ENCODE assay signal across 15 cellular contexts in the genomic region with DNA sequence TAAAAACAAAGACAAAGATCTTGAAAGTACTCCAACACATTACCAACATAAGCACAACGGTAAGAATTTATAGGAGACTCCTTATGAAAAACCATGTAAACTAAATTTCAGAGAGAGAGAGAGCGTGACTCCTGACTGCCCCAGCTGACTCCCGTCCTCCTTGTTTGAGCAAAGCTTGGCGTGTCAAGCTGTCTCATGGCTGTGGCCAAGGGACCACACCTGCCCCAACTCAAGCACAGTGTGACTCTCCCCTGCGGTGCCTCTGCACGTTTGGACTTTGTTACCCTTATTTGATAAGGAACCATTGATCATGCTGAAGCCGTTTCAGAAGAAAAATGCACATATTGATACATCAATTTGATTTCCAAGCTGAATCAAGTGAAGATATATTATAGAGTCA.
DNase-seq lines count a peak whose midpoint lies in the region; ATAC-seq and TF ChIP-seq lines count a peak whose summit lies in the region.
"Had no signal": no experiment of that assay in that cellular context is flagged by ENCODE, and none has a peak within 500 bp of the region (broad histone marks: within the 10 kb centered on the region; RNA-seq: fewer than 3 reads in every experiment).

No MANE protein-coding gene starts in this region.

- ATAC-seq in IMR-90 (ENCODE audit: low read depth) (no peak), GM21528 (IDR thresholded peaks at IDR 0.05; ENCODE audit: low FRiP score, unreplicated experiment) (no peak), sciatic nerve (no peak)

- H2AFZ ChIP-seq in IMR-90 (replicated peaks; ENCODE audit: low read length, poor library complexity) (no peak overlapping the region), hepatocyte (no peak overlapping the region)
- H2AFZ ChIP-seq: GM23248, PC-9 had no signal

- dilution Hi-C loops in IMR-90 (cut with HindIII; ENCODE audit: low sequenced_read_pairs, unreplicated experiment) = no loop called here

- no TSS peak for BruUV-seq in IMR-90 (replicated peaks; lab: Mats Ljungman, UMichigan)

- CTCF ChIA-PET in IMR-90 (lab: Yijun Ruan, JAX) = no interaction called here

- no peak overlapping the region for H3K4me2 ChIP-seq in IMR-90 (ENCODE audit: low read depth, low read length)
- no peak overlapping the region for H3K4me2 ChIP-seq in hepatocyte
- H3K4me2 ChIP-seq: PC-9, SK-N-SH had no signal

- H3K4me3 ChIP-seq in IMR-90 (ENCODE audit: insufficient read depth, low read depth, low read length) (no peak overlapping the region), hepatocyte (no peak overlapping the region), thyroid gland (replicated peaks in 1 of 3) (no peak overlapping the region)
- H3K4me3 ChIP-seq: GM23248, PC-9 had no signal

- H2AK9ac ChIP-seq in IMR-90 (replicated peaks; ENCODE audit: low read depth, low read length, poor library complexity) = no peak overlapping the region

- in situ Hi-C loops in IMR-90 (cut with MboI; ENCODE audit: low sequenced_read_pairs) = no loop called here

- POLR2A ChIA-PET in IMR-90 (lab: Charles Lee; ENCODE audit: unreplicated experiment) = no interaction called here

- TF ChIP-seq POLR2A in IMR-90 (IDR thresholded peaks at IDR 0.05; ENCODE audit: low read depth, low read length) (no peak), thyroid gland (IDR thresholded peaks at IDR 0.05) (peak in 1 of 2 donors; percentile 36)

- no peaks in the 10 kb centered on the region for H3K27me3 Mint-ChIP-seq in osteocyte (ENCODE audit: unreplicated experiment)

- no peak for TF ChIP-seq CTCF in IMR-90 (conservative IDR thresholded peaks at IDR 0.05; ENCODE audit: low read depth, low read length)
- TF ChIP-seq CTCF in hepatocyte (IDR thresholded peaks at IDR 0.05; ENCODE audit: poor library complexity) = no peak
- no peak for TF ChIP-seq CTCF in osteocyte (IDR thresholded peaks at IDR 0.05)
- TF ChIP-seq CTCF in thyroid gland (IDR thresholded peaks at IDR 0.05) = no peak

- H3K56ac ChIP-seq in IMR-90 (ENCODE audit: extremely low read depth, insufficient read depth, low read length) = no peak overlapping the region

- H3K23ac ChIP-seq in IMR-90 (ENCODE audit: low read depth, low read length) = peak overlapping the region; percentile 84; the same call in 1 of the 2 replicates

- peak overlapping the region; percentile 59 for H2BK5ac ChIP-seq in IMR-90 (ENCODE audit: low read depth, low read length, poor library complexity, severe bottlenecking)

- peak overlapping the region; percentile 95; the same call in 2 of the 3 replicates for H2BK15ac ChIP-seq in IMR-90 (ENCODE audit: low read depth, low read length)

- peak overlapping the region; percentile 72 for H4K5ac ChIP-seq in IMR-90 (ENCODE audit: low read depth, low read length)

- peak overlapping the region; percentile 43 for H3K27ac Mint-ChIP-seq in osteocyte (ENCODE audit: unreplicated experiment)
- H3K27ac Mint-ChIP-seq: CD8-positive, alpha-beta memory T cell had no signal

- H3K9me1 ChIP-seq in IMR-90 (ENCODE audit: insufficient read depth, low read length) = peaks cover 11% of the 10 kb centered on the region

- H4K8ac ChIP-seq in IMR-90 (ENCODE audit: low read depth in 2 of 2, low read length in 2 of 2) = peak overlapping the region; percentile 57 to 82; a peak in 3 of 4 replicates

- H3K36me3 Mint-ChIP-seq in osteocyte (ENCODE audit: unreplicated experiment) = no peaks in the 10 kb centered on the region

- no peak overlapping the region for H3K4me3 Mint-ChIP-seq in osteocyte (ENCODE audit: unreplicated experiment)
- H3K4me3 Mint-ChIP-seq: CD8-positive, alpha-beta memory T cell had no signal

- H3K4me1 Mint-ChIP-seq in osteocyte (ENCODE audit: unreplicated experiment) = peaks cover 48% of the 10 kb centered on the region

- peak overlapping the region; percentile 71 for H3K18ac ChIP-seq in IMR-90 (ENCODE audit: low read depth, low read length)

- H3K9ac ChIP-seq in IMR-90 (ENCODE audit: low read depth, low read length) = no peak overlapping the region
- H3K9ac ChIP-seq: SK-N-SH had no signal

- peaks cover 4% of the 10 kb centered on the region; the same call in 1 of the 2 replicates for H3K9me3 ChIP-seq in IMR-90 (ENCODE audit: control insufficient read depth, insufficient read depth, low read length)
- no peaks in the 10 kb centered on the region for H3K9me3 ChIP-seq in hepatocyte (ENCODE audit: low read depth)
- H3K9me3 ChIP-seq in thyroid gland = no peaks in the 10 kb centered on the region
- H3K9me3 ChIP-seq: SK-N-SH had no signal

- H3K27me3 ChIP-seq in IMR-90 (ENCODE audit: control insufficient read depth, insufficient read depth, low read length) = no peaks in the 10 kb centered on the region
- no peaks in the 10 kb centered on the region for H3K27me3 ChIP-seq in hepatocyte
- H3K27me3 ChIP-seq in thyroid gland = no peaks in the 10 kb centered on the region

- no peaks in the 10 kb centered on the region for H4K20me1 ChIP-seq in IMR-90 (ENCODE audit: insufficient read depth, low read length)
- no peaks in the 10 kb centered on the region for H4K20me1 ChIP-seq in hepatocyte (ENCODE audit: insufficient read depth, poor library complexity, severe bottlenecking)

- H3K14ac ChIP-seq in IMR-90 (replicated peaks; ENCODE audit: low read depth, low read length) = peak overlapping the region; percentile 53; the same call in 1 of the 2 replicates

- intact Hi-C loops in IMR-90 (cut with micrococcal nuclease) = no loop called here
- intact Hi-C loops in thyroid gland (cut with DNase I) = no loop called here
- intact Hi-C loops in sciatic nerve (cut with DNase I) = no loop called here

- H3K36me3 ChIP-seq in IMR-90 (ENCODE audit: control insufficient read depth, insufficient read depth, low read length) (no peaks in the 10 kb centered on the region), hepatocyte (replicated peaks; ENCODE audit: insufficient read depth, low read depth) (no peaks in the 10 kb centered on the region), thyroid gland (no peaks in the 10 kb centered on the region)

- peak overlapping the region; percentile 97 for H2AK5ac ChIP-seq in IMR-90 (ENCODE audit: low read depth, low read length)

- no peak for DNase-seq in IMR-90
- DNase-seq in hepatocyte (ENCODE audit: low spot score) = no peak
- DNase-seq in osteocyte (ENCODE audit: extremely low spot score, unreplicated experiment) = no peak
- DNase-seq in thyroid gland = peak; percentile 67 to 68
- DNase-seq in DMS 273 (lab: John Stamatoyannopoulos, UW; ENCODE audit: unreplicated experiment) = no peak
- no peak for DNase-seq in sciatic nerve (ENCODE audit: low spot score)
- DNase-seq: CD8-positive, alpha-beta memory T cell; DMS 273 treated with DMSO at 0.1 percent for 48 hours; GM23248; KBM-7; NCI-H1048; NCI-H2227 treated with DMSO at 0.1 percent for 48 hours; PC-9; SK-N-SH had no signal

- peak overlapping the region; percentile 95 for H4K91ac ChIP-seq in IMR-90 (ENCODE audit: insufficient read depth, low read depth, low read length)

- peaks cover 0 to 16% of the 10 kb centered on the region in 2 experiments; a peak in 2 of 4 replicates for H3K79me1 ChIP-seq in IMR-90 (ENCODE audit: low read depth in 1 of 2, low read length in 2 of 2)

- H3K9me2 ChIP-seq in hepatocyte (replicated peaks; ENCODE audit: insufficient read depth) = no peaks in the 10 kb centered on the region
- H3K9me2 ChIP-seq: SK-N-SH had no signal

- H3K4me1 ChIP-seq in IMR-90 (ENCODE audit: control insufficient read depth, insufficient read depth, low read length) = peaks cover 11% of the 10 kb centered on the region
- peaks cover 28% of the 10 kb centered on the region for H3K4me1 ChIP-seq in hepatocyte (ENCODE audit: insufficient read depth)
- H3K4me1 ChIP-seq in thyroid gland = peaks cover 5 to 34% of the 10 kb centered on the region in 2 donors

- H3K4ac ChIP-seq in IMR-90 (ENCODE audit: low read depth, low read length) = peak overlapping the region; percentile 87

- H3K79me2 ChIP-seq in hepatocyte = no peaks in the 10 kb centered on the region

- H3K9me3 Mint-ChIP-seq in osteocyte (ENCODE audit: unreplicated experiment) = no peaks in the 10 kb centered on the region

- H2BK20ac ChIP-seq in IMR-90 (ENCODE audit: low read depth, low read length) = peak overlapping the region; percentile 81

- H3K27ac ChIP-seq in IMR-90 (ENCODE audit: insufficient read depth, low read length) (peak overlapping the region; percentile 48), hepatocyte (peak overlapping the region; percentile 90), thyroid gland (peak overlapping the region; percentile 7 to 81 (median 26))
- H3K27ac ChIP-seq: PC-9 had no signal

- TF ChIP-seq RAD21 in IMR-90 (IDR thresholded peaks at IDR 0.05; ENCODE audit: low read length) = no peak

- H2BK120ac ChIP-seq in IMR-90 (ENCODE audit: low read depth, low read length) = peak overlapping the region; percentile 92

- WGBS in IMR-90 (ENCODE audit: extremely low coverage in 2 of 2, insufficient read length in 1 of 2), 2 experiments = 60% methylated on average over 2 of the region's 7 CpGs; no CpG with 5 or more reads in 1 of the 2 experiments
- 49% methylated on average over 7 of the region's 7 CpGs for WGBS in hepatocyte (ENCODE audit: low lambda C conversion rate, missing lambda C conversion rate)
- 44 to 46% methylated on average over 7 of the region's 7 CpGs for WGBS in thyroid gland, 2 donors

TF ChIP-seq in IMR-90, 13 proteins besides CTCF, POLR2A, EP300 and RAD21 (continues in another document):
- TF ChIP-seq RFX5 (IDR thresholded peaks at IDR 0.05; ENCODE audit: low read depth, low read length) = no peak
- TF ChIP-seq, protein P1, sequence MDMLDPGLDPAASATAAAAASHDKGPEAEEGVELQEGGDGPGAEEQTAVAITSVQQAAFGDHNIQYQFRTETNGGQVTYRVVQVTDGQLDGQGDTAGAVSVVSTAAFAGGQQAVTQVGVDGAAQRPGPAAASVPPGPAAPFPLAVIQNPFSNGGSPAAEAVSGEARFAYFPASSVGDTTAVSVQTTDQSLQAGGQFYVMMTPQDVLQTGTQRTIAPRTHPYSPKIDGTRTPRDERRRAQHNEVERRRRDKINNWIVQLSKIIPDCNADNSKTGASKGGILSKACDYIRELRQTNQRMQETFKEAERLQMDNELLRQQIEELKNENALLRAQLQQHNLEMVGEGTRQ (IDR thresholded peaks at IDR 0.05; ENCODE audit: low read depth, low read length) = no peak
- no peak for TF ChIP-seq CEBPB (IDR thresholded peaks at IDR 0.05; ENCODE audit: low read depth, low read length)
- TF ChIP-seq NFE2L2 (IDR thresholded peaks at IDR 0.05; ENCODE audit: low read depth, low read length) = no peak
- no peak for TF ChIP-seq BHLHE40 (IDR thresholded peaks at IDR 0.05; ENCODE audit: low read depth, low read length)
- no peak for TF ChIP-seq RCOR1 (IDR thresholded peaks at IDR 0.05; ENCODE audit: insufficient replicate concordance, low read length)
- no peak for TF ChIP-seq FOS (IDR thresholded peaks at IDR 0.05; ENCODE audit: low read depth, low read length)
- TF ChIP-seq MAZ (IDR thresholded peaks at IDR 0.05; ENCODE audit: borderline replicate concordance, low read depth, low read length) = no peak
- TF ChIP-seq MXI1 (IDR thresholded peaks at IDR 0.05; ENCODE audit: borderline replicate concordance, low read depth, low read length) = no peak
- no peak for TF ChIP-seq SMC3 (IDR thresholded peaks at IDR 0.05; ENCODE audit: low read depth, low read length)

Comparison
In these comparisons a context has a peak if more than half of its experiments do, and no peak if none do; other contexts are left out.
1. DNase-seq: peak in thyroid gland (2 of 2); none in IMR-90 (single experiment), hepatocyte (single experiment), osteocyte (single experiment), DMS 273 (single experiment) and sciatic nerve (single experiment).
2. H3K27ac ChIP-seq: peak in every context shown above with its lines; median percentile 90 in hepatocyte; 48 in IMR-90; 26 in thyroid gland.